Comparison of ENCODE assay signal across 9 cellular contexts in the genomic region with DNA sequence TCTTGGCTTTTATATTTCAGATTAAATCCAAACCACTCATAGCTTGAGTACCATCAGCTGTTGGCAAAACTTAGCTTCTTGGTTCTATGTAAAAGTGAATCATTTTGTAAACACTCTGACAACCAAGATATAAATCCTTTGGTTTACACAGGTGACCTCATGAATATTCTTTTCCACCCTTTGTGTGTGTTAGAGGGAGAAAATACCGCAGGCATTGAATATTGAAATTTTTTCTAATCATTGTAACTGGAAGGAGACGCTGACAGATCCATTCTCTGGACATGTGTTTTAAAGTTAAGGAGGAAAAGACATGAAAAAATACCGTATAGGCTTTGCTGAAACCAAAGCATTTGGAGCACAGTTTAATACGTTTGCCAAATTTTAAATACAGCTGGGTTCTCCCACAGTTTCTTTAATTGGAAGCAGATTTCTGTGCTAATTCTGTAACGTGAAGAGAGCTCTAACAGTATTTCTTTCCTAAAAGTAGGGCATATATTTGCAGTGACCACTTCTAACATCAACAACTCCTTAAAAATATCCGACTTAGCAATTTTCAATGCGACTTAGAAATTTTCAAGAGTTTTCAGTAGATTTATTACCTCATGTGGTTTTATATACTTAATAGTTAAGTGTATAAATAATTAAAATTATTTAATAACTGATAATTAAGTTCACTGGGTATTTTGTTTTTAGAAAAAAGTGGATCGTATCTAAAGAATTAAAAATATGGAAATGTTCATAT.
DNase-seq lines count a peak whose midpoint lies in the region; ATAC-seq, FAIRE-seq and TF ChIP-seq lines count a peak whose summit lies in the region.
"Had no signal": no experiment of that assay in that cellular context is flagged by ENCODE, and none has a peak within 500 bp of the region (broad histone marks: within the 10 kb centered on the region; RNA-seq: fewer than 3 reads in every experiment).

No MANE protein-coding gene starts in this region.

- FAIRE-seq in H54 (lab: Jason Lieb, UNC): no peak

- no peaks in the 10 kb centered on the region for H3K4me1 ChIP-seq in ascending aorta

- TF ChIP-seq POLR2A in H54 (IDR thresholded peaks at IDR 0.05; ENCODE audit: low read depth, low read length): no peak

- no peaks in the 10 kb centered on the region for H3K27me3 ChIP-seq in ascending aorta

- peak overlapping the region; percentile 13 to 61 for H3K27ac ChIP-seq in ascending aorta
- H3K27ac ChIP-seq: VCaP had no signal

- H3K9me3 ChIP-seq in ascending aorta: peaks cover 0 to 4% of the 10 kb centered on the region in 2 donors

- peak; percentile 2 for DNase-seq in Daoy (ENCODE audit: low read depth)
- no peak for DNase-seq in ascending aorta (ENCODE audit: low spot score in 2 of 2)
- DNase-seq in fibroblast of villous mesenchyme (ENCODE audit: low read depth): peak; percentile 65
- DNase-seq in skeletal muscle cell (ENCODE audit: low read depth): peak; percentile 84
- DNase-seq in KG1 (lab: John Stamatoyannopoulos, UW): no peak
- no peak for DNase-seq in iPS-NIHi11 (ENCODE audit: low spot score)
- no peak for DNase-seq in H54 (ENCODE audit: insufficient read length, low spot score)

- no peak for ATAC-seq in HG03196 (IDR thresholded peaks at IDR 0.05; ENCODE audit: unreplicated experiment)

- no peaks in the 10 kb centered on the region for H3K36me3 ChIP-seq in ascending aorta

- intact Hi-C loops in ascending aorta (cut with DNase I): no loop called here

- peak overlapping the region in 1 of 2 donors; percentile 37 for H3K4me3 ChIP-seq in ascending aorta
- H3K4me3 ChIP-seq in fibroblast of villous mesenchyme (ENCODE audit: low read depth, low read length): no peak overlapping the region
- H3K4me3 ChIP-seq in skeletal muscle cell (ENCODE audit: low read depth, low read length): no peak overlapping the region

- no peak for TF ChIP-seq CTCF in ascending aorta (IDR thresholded peaks at IDR 0.05)
- no peak for TF ChIP-seq CTCF in fibroblast of villous mesenchyme (IDR thresholded peaks at IDR 0.05; ENCODE audit: insufficient read depth, low read depth, low read length)

Comparison
In these comparisons a context has a peak if more than half of its experiments do, and no peak if none do; other contexts are left out.
1. DNase-seq: peak in Daoy (single experiment), fibroblast of villous mesenchyme (single experiment) and skeletal muscle cell (single experiment); none in ascending aorta (0 of 2), KG1 (single experiment), iPS-NIHi11 (single experiment) and H54 (single experiment).